Comparison of ENCODE assay signal across 21 cellular contexts in the genomic region with DNA sequence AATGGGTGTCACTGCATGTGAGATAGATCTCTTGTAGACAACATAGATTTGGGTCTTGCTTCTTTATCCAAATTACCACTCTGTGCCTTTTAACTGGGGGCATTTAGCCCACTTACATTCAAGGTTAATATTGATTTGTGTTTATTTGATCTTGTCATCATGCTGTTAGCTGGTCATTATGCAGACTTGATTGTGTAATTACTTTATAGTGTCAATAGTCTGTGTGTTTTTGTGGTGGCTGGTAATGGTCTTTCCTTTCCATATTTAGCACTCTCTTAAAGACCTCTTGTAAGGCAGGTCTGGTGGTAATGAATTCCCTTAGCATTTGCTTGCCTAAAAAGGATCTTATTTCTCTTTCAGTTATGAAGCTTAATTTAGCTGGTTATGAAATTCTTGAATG. TPM values are rescaled to one million over a fixed set of nuclear protein-coding genes. Genes with fewer than 3 reads are reported as not detected.
A peak's percentile ranks its signal among the peaks of the same experiment; 100 is the strongest.
DNase-seq lines count a peak whose midpoint lies in the region; ATAC-seq lines count a peak whose summit lies in the region.
"Had no signal": no experiment of that assay in that cellular context is flagged by ENCODE, and none has a peak within 500 bp of the region (broad histone marks: within the 10 kb centered on the region; RNA-seq: fewer than 3 reads in every experiment).

No MANE protein-coding gene starts in this region.

- ATAC-seq in activated naive CD4-positive, alpha-beta T cell treated with anti-CD3 and anti-CD28 coated beads, Interleukin-2, amount 50 U/mL, for 72 hours = no peak
- no peak for ATAC-seq in HG03565 (IDR thresholded peaks at IDR 0.05; ENCODE audit: unreplicated experiment)
- ATAC-seq in HG02763 (IDR thresholded peaks at IDR 0.05; ENCODE audit: unreplicated experiment) = no peak
- ATAC-seq: K562, Right ventricle myocardium inferior had no signal

- DNase-seq in COR-L47 (lab: John Stamatoyannopoulos, UW) (peak; percentile 13), NCI-H1436 (lab: John Stamatoyannopoulos, UW) (peak; percentile 31), NCI-H2081 treated with DMSO at 0.1 percent for 48 hours (lab: John Stamatoyannopoulos, UW) (peak; percentile 61), NCI-H774 (lab: John Stamatoyannopoulos, UW) (peak; percentile 54)
- DNase-seq in activated naive CD4-positive, alpha-beta T cell treated with anti-CD3 and anti-CD28 coated beads, Interleukin-2, amount 50 U/mL, for 72 hours (ENCODE audit: low spot score in 2 of 2) = no peak
- DNase-seq in stimulated activated CD4-positive, alpha-beta T cell treated with anti-CD3 and anti-CD28 coated beads, Interleukin-4, amount 100 ng/mL, for 24 hours = no peak
- DNase-seq: 8988T; Calu3; CD4-positive, alpha-beta memory T cell; DMS153; GM23248; HCEC 1CT; NCI-H1105; NCI-H187 treated with DMSO at 0.1 percent for 48 hours; NCI-H446 treated with DMSO at 0.1 percent for 48 hours; NCI-H526 treated with DMSO at 0.1 percent for 48 hours; T-helper 1 cell had no signal

- no peak overlapping the region for H3K27ac Mint-ChIP-seq in activated naive CD4-positive, alpha-beta T cell treated with anti-CD3 and anti-CD28 coated beads, Interleukin-2, amount 50 U/mL, for 72 hours
- H3K27ac Mint-ChIP-seq: CD4-positive, alpha-beta memory T cell had no signal

- H3K36me3 Mint-ChIP-seq in activated naive CD4-positive, alpha-beta T cell treated with anti-CD3 and anti-CD28 coated beads, Interleukin-2, amount 50 U/mL, for 72 hours = no peaks in the 10 kb centered on the region
- H3K36me3 Mint-ChIP-seq: CD4-positive, alpha-beta memory T cell had no signal

- H3K9me3 Mint-ChIP-seq in activated naive CD4-positive, alpha-beta T cell treated with anti-CD3 and anti-CD28 coated beads, Interleukin-2, amount 50 U/mL, for 72 hours = peaks cover 0 to 10% of the 10 kb centered on the region in 2 donors

RNA-seq across cellular contexts. Expression of gene ZNF691, which starts 29.6 kb away (rescaled TPM):
- total RNA-seq in activated naive CD4-positive, alpha-beta T cell treated with anti-CD3 and anti-CD28 coated beads, Interleukin-2, amount 50 U/mL, for 72 hours = 1 to 10 TPM; 6.3 to 9.8 TPM

RNA-seq across cellular contexts. Expression of gene SVBP, which starts 58.8 kb away (rescaled TPM):
- 10 to 100 TPM; 15.8 to 30.6 TPM for total RNA-seq in activated naive CD4-positive, alpha-beta T cell treated with anti-CD3 and anti-CD28 coated beads, Interleukin-2, amount 50 U/mL, for 72 hours

RNA-seq across cellular contexts. Expression of gene ERMAP, which starts 59.1 kb away (rescaled TPM):
- 1 to 10 TPM; 4.3 to 5.0 TPM for total RNA-seq in activated naive CD4-positive, alpha-beta T cell treated with anti-CD3 and anti-CD28 coated beads, Interleukin-2, amount 50 U/mL, for 72 hours

Comparison
In these comparisons a context has a peak if more than half of its experiments do, and no peak if none do; other contexts are left out.
1. DNase-seq: peak in COR-L47 (single experiment), NCI-H1436 (single experiment), NCI-H2081 treated with DMSO at 0.1 percent for 48 hours (single experiment) and NCI-H774 (single experiment); none in activated naive CD4-positive, alpha-beta T cell treated with anti-CD3 and anti-CD28 coated beads, Interleukin-2, amount 50 U/mL, for 72 hours (0 of 2) and stimulated activated CD4-positive, alpha-beta T cell treated with anti-CD3 and anti-CD28 coated beads, Interleukin-4, amount 100 ng/mL, for 24 hours (single experiment).